In the genomic region with DNA sequence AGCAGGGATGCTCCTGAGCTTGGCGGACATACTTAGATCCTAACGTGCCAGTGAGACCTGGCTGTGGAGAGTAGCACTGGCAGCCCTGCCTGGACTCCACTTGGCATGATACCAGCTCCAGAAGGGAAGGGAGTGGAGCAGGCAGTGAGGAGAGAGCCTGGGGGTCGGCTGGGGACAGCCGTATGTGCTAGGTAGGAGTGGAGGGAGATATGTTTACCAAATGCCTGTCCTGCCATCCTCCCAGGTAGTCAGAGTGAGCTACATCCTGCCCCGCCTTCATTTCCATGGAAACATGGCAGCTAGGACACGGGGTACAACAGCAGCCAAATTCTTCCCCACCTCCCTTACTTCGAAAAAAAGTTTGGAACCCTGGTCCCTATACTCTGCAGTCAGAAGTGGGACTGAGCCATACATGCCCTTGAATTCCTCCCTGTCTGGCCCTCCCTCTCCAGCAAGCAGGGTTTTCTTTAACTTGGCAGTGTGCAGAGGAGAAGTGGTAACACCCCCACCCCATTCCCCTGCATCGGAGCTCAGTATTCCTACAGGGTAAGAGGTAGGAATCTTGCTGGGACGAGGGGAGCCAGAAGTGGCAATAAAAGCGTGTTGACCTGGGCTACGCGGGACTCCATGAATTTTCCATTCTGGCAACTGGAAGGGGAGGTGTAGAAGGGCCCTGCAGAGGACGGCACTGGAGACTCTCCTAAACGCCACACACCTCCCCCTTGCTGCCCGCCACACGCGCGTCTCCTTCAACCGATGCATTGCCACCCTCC, we compare ENCODE assay signal across 8 cellular contexts. TPM values are rescaled to one million over a fixed set of nuclear protein-coding genes. Genes with fewer than 3 reads are reported as not detected.
DNase-seq lines count a peak whose midpoint lies in the region; ATAC-seq and TF ChIP-seq lines count a peak whose summit lies in the region.

No MANE protein-coding gene starts in this region.

- no peak for ATAC-seq in stimulated activated naive CD8-positive, alpha-beta T cell treated with anti-CD3 and anti-CD28 coated beads, Interleukin-15, amount 100 ng/mL, for 72 hours
- ATAC-seq in GM19023 (IDR thresholded peaks at IDR 0.05; ENCODE audit: unreplicated experiment) (no peak), GM18505 (IDR thresholded peaks at IDR 0.05; ENCODE audit: unreplicated experiment) (no peak)

- DNase-seq in NCI-H748 (lab: John Stamatoyannopoulos, UW; ENCODE audit: unreplicated experiment) (peak; percentile 51), NCI-H748 treated with DMSO at 0.1 percent for 48 hours (lab: John Stamatoyannopoulos, UW) (no peak), astrocyte of the hippocampus (ENCODE audit: low read depth, low spot score) (peak; percentile 32), PC-9 (no peak)
- no peak for DNase-seq in stimulated activated naive CD8-positive, alpha-beta T cell treated with anti-CD3 and anti-CD28 coated beads, Interleukin-15, amount 100 ng/mL, for 72 hours

- H3K36me3 ChIP-seq in iPS-20b (ENCODE audit: insufficient read depth, low read depth, low read length) (peaks cover 22% of the 10 kb centered on the region), PC-9 (ENCODE audit: low read depth) (no peaks in the 10 kb centered on the region)

- H3K27me3 ChIP-seq in iPS-20b (ENCODE audit: insufficient read depth, low read length) (peaks cover 6% of the 10 kb centered on the region; the same call in 1 of the 2 replicates), PC-9 (ENCODE audit: insufficient read depth, low read depth) (no peaks in the 10 kb centered on the region)

- peaks cover 36% of the 10 kb centered on the region for H3K4me1 Mint-ChIP-seq in stimulated activated naive CD8-positive, alpha-beta T cell treated with anti-CD3 and anti-CD28 coated beads, Interleukin-15, amount 100 ng/mL, for 72 hours

- no peaks in the 10 kb centered on the region for H3K79me2 ChIP-seq in PC-9 (ENCODE audit: low read depth)

- TF ChIP-seq CTCF in PC-9 (conservative IDR thresholded peaks at IDR 0.05) = no peak

- peak overlapping the region; percentile 98; the same call in 1 of the 2 replicates for H3K9ac ChIP-seq in iPS-20b (ENCODE audit: low read depth, low read length)

- CTCF ChIA-PET in PC-9 (lab: Charles Lee) = no interaction called here

- H2AFZ ChIP-seq in PC-9 = no peak overlapping the region

- H3K27ac ChIP-seq in iPS-20b (ENCODE audit: low read length) (peak overlapping the region; percentile 66), PC-9 (no peak overlapping the region)

- H3K4me3 Mint-ChIP-seq in stimulated activated naive CD8-positive, alpha-beta T cell treated with anti-CD3 and anti-CD28 coated beads, Interleukin-15, amount 100 ng/mL, for 72 hours = peak overlapping the region; percentile 78 to 84

- no peaks in the 10 kb centered on the region for H3K9me3 Mint-ChIP-seq in stimulated activated naive CD8-positive, alpha-beta T cell treated with anti-CD3 and anti-CD28 coated beads, Interleukin-15, amount 100 ng/mL, for 72 hours

- H4K20me1 ChIP-seq in PC-9 (ENCODE audit: insufficient read depth) = no peaks in the 10 kb centered on the region

- BruUV-seq in PC-9 (replicated peaks; lab: Mats Ljungman, UMichigan) = no TSS peak

- H3K4me3 ChIP-seq in iPS-20b (ENCODE audit: low read length) = peak overlapping the region; percentile 74
- no peak overlapping the region for H3K4me3 ChIP-seq in PC-9

- no peaks in the 10 kb centered on the region for H3F3A ChIP-seq in PC-9 (ENCODE audit: insufficient read depth, low read depth)

- peaks cover 18% of the 10 kb centered on the region; the same call in 1 of the 2 replicates for H3K4me1 ChIP-seq in iPS-20b (ENCODE audit: insufficient read depth, low read length)
- H3K4me1 ChIP-seq in PC-9 (replicated peaks; ENCODE audit: insufficient read depth) = no peaks in the 10 kb centered on the region

- no peaks in the 10 kb centered on the region for H3K27me3 Mint-ChIP-seq in stimulated activated naive CD8-positive, alpha-beta T cell treated with anti-CD3 and anti-CD28 coated beads, Interleukin-15, amount 100 ng/mL, for 72 hours

- intact Hi-C loops in PC-9 (cut with micrococcal nuclease; ENCODE audit: unreplicated experiment) = no loop called here

- no peaks in the 10 kb centered on the region for H3K9me3 ChIP-seq in iPS-20b (ENCODE audit: insufficient read depth, low read depth, low read length)
- no peaks in the 10 kb centered on the region for H3K9me3 ChIP-seq in PC-9 (ENCODE audit: insufficient read depth, low read depth)

- POLR2A ChIA-PET in PC-9 (lab: Charles Lee; ENCODE audit: unreplicated experiment) = interaction anchor here (0.6 kb wide), 1 partner anchor 791 kb away, joined by 3 read pairs; no protein-coding TSS in a partner anchor

- H3K4me2 ChIP-seq in PC-9 = no peak overlapping the region

- TF ChIP-seq POLR2A in GM18505 (IDR thresholded peaks at IDR 0.05; ENCODE audit: borderline replicate concordance, extremely low read depth, insufficient read depth, insufficient read length) = no peak

- peak overlapping the region; percentile 34 to 82 for H3K27ac Mint-ChIP-seq in stimulated activated naive CD8-positive, alpha-beta T cell treated with anti-CD3 and anti-CD28 coated beads, Interleukin-15, amount 100 ng/mL, for 72 hours

- no peaks in the 10 kb centered on the region for H3K9me2 ChIP-seq in PC-9 (ENCODE audit: insufficient read depth)

RNA-seq across cellular contexts. Expression of a gene that starts 20.0 kb away (rescaled TPM):
- total RNA-seq in PC-9 (2021) = 1.2 and 1.9 TPM in 2 replicates

RNA-seq across cellular contexts. Expression of a gene that starts 23.9 kb away (rescaled TPM):
- total RNA-seq in PC-9 (2021) = 5.8 and 9.6 TPM in 2 replicates

RNA-seq across cellular contexts. Expression of a gene that starts 56.4 kb away (rescaled TPM):
- 15.7 and 16.2 TPM in 2 replicates for total RNA-seq in PC-9 (2021)

Comparison
In these comparisons a context has a peak if more than half of its experiments do, and no peak if none do; other contexts are left out.
1. DNase-seq: peak in NCI-H748 (single experiment) and astrocyte of the hippocampus (single experiment); none in NCI-H748 treated with DMSO at 0.1 percent for 48 hours (single experiment), stimulated activated naive CD8-positive, alpha-beta T cell treated with anti-CD3 and anti-CD28 coated beads, Interleukin-15, amount 100 ng/mL, for 72 hours (0 of 2) and PC-9 (0 of 2).